In the genomic region with DNA sequence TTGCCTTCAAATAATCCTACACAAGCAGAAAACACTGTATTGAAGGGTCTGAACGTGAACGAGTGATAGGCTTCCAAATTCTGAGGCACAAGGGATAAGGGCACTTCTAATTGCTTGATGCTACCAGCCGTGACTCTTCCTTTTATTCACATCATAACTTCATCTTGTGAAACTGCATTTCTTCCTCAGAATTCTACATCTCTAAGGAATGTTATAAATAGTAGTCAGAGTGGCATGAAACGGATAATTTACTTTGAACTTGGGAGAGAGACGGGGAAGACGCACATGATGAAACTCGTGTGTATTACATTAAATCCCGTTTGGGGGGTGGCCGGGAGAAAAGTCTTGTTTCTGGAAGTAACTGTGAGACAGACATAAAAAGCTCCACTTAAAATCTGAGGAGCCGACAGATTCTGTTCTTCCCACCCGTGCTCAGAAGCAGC, we compare ENCODE assay signal across 8 cellular contexts. TPM values are rescaled to one million over a fixed set of nuclear protein-coding genes. Genes with fewer than 3 reads are reported as not detected.
DNase-seq lines count a peak whose midpoint lies in the region; ATAC-seq and TF ChIP-seq lines count a peak whose summit lies in the region.

No MANE protein-coding gene starts in this region.

- peaks cover 3% of the 10 kb centered on the region for H3K9me3 Mint-ChIP-seq in activated T-cell treated with anti-CD3 and anti-CD28 coated beads, Interleukin-2, amount 50 U/mL, for 24 hours

- peak overlapping the region; percentile 93 for H3K4me3 Mint-ChIP-seq in activated T-cell treated with anti-CD3 and anti-CD28 coated beads, Interleukin-2, amount 50 U/mL, for 24 hours

- no peaks in the 10 kb centered on the region for H3K79me2 ChIP-seq in neural cell (replicated peaks; ENCODE audit: insufficient read depth, low read length)

- peak overlapping the region; percentile 98 for H3K27ac Mint-ChIP-seq in activated T-cell treated with anti-CD3 and anti-CD28 coated beads, Interleukin-2, amount 50 U/mL, for 24 hours

- no peak for TF ChIP-seq RAD21 in neural cell (conservative IDR thresholded peaks at IDR 0.05)

- H4K20me1 ChIP-seq in neural cell (ENCODE audit: insufficient read depth) = no peaks in the 10 kb centered on the region

- no peak for DNase-seq in activated T-cell treated with anti-CD3 and anti-CD28 coated beads, Interleukin-2, amount 50 U/mL, for 24 hours
- DNase-seq in activated T-cell treated with anti-CD3 and anti-CD28 coated beads, Interleukin-2, amount 50 U/mL, for 48 hours = no peak
- DNase-seq in RWPE1 (ENCODE audit: low spot score) (peak; percentile 16), epithelial cell of esophagus (ENCODE audit: low read depth) (peak; percentile 10), COLO668 (lab: John Stamatoyannopoulos, UW; ENCODE audit: unreplicated experiment) (no peak)
- no peak for DNase-seq in activated effector memory CD4-positive, alpha-beta T cell treated with Interleukin-2 at 50 U/mL for 16 hours

- POLR2A ChIA-PET in RWPE1 (lab: Yijun Ruan, JAX; ENCODE audit: low non-redundant PET) = interaction anchor here (0.7 kb wide), 1 partner anchor 123 kb away, joined by 5 read pairs; no protein-coding TSS in a partner anchor

- peak overlapping the region; percentile 71 for H3K9ac ChIP-seq in neural cell (ENCODE audit: low read length)

- CTCF ChIA-PET in RWPE1 (lab: Yijun Ruan, JAX) = interaction anchor here (1.1 to 1.4 kb wide), 2 partner anchors 10 to 147 kb away, joined by 4 to 6 read pairs; a partner anchor contains a TSS

- H3F3A ChIP-seq in neural cell (ENCODE audit: insufficient read depth, low read length, poor library complexity, severe bottlenecking) = no peaks in the 10 kb centered on the region

- H3K36me3 Mint-ChIP-seq in activated T-cell treated with anti-CD3 and anti-CD28 coated beads, Interleukin-2, amount 50 U/mL, for 24 hours (ENCODE audit: low read depth) = peaks cover 52% of the 10 kb centered on the region

- TF ChIP-seq CTCF in RWPE1 (conservative IDR thresholded peaks at IDR 0.05; ENCODE audit: low read depth) = no peak
- TF ChIP-seq CTCF in epithelial cell of esophagus (IDR thresholded peaks at IDR 0.05; ENCODE audit: insufficient read depth, low read depth, low read length, missing control alignments) = no peak
- no peak for TF ChIP-seq CTCF in neural cell (IDR thresholded peaks at IDR 0.05; ENCODE audit: poor library complexity, severe bottlenecking)

- H3K4me2 ChIP-seq in neural cell (ENCODE audit: low read length) = peak overlapping the region; percentile 68

- TF ChIP-seq EP300 in neural cell (conservative IDR thresholded peaks at IDR 0.05; ENCODE audit: poor library complexity, severe bottlenecking) = no peak

- peaks cover 56% of the 10 kb centered on the region for H3K4me1 Mint-ChIP-seq in activated T-cell treated with anti-CD3 and anti-CD28 coated beads, Interleukin-2, amount 50 U/mL, for 24 hours (ENCODE audit: low read depth)

- no peaks in the 10 kb centered on the region for H3K9me2 ChIP-seq in neural cell (ENCODE audit: insufficient read depth, low read length)

- H3K4me3 ChIP-seq in epithelial cell of esophagus (ENCODE audit: low read length) = peak overlapping the region; percentile 71
- H3K4me3 ChIP-seq in neural cell (ENCODE audit: low read length) = peak overlapping the region; percentile 81

- H3K36me3 ChIP-seq in neural cell (ENCODE audit: insufficient read depth, low read length) = no peaks in the 10 kb centered on the region

- H3K27me3 Mint-ChIP-seq in activated T-cell treated with anti-CD3 and anti-CD28 coated beads, Interleukin-2, amount 50 U/mL, for 24 hours = no peaks in the 10 kb centered on the region

- H3K27ac ChIP-seq in RWPE1 (peak overlapping the region; percentile 79), neural cell (ENCODE audit: low read length) (no peak overlapping the region)

- ATAC-seq in GM18868 (IDR thresholded peaks at IDR 0.05; ENCODE audit: unreplicated experiment) = no peak

- no peaks in the 10 kb centered on the region for H3K9me3 ChIP-seq in neural cell (ENCODE audit: low read length)

- no peaks in the 10 kb centered on the region for H3K27me3 ChIP-seq in neural cell (ENCODE audit: insufficient read depth, low read depth, low read length)

- H2AFZ ChIP-seq in neural cell (ENCODE audit: low read depth, low read length) = peak overlapping the region; percentile 62

TF ChIP-seq in neural cell, 6 proteins besides CTCF, POLR2A, EP300 and RAD21:
- no peak for TF ChIP-seq EZH2 (IDR thresholded peaks at IDR 0.05; ENCODE audit: borderline replicate concordance, insufficient read depth, low read length, poor library complexity, severe bottlenecking)

RNA-seq across cellular contexts. Expression of a gene that starts 0.8 kb away (rescaled TPM):
- polyA plus RNA-seq in neural cell = 72.1 and 75.2 TPM in 2 replicates
- polyA minus RNA-seq in neural cell = 35.3 and 35.4 TPM in 2 replicates

Comparison
In these comparisons a context has a peak if more than half of its experiments do, and no peak if none do; other contexts are left out.
1. DNase-seq: peak in RWPE1 (single experiment) and epithelial cell of esophagus (single experiment); none in activated T-cell treated with anti-CD3 and anti-CD28 coated beads, Interleukin-2, amount 50 U/mL, for 24 hours (single experiment), activated T-cell treated with anti-CD3 and anti-CD28 coated beads, Interleukin-2, amount 50 U/mL, for 48 hours (0 of 2), activated effector memory CD4-positive, alpha-beta T cell treated with Interleukin-2 at 50 U/mL for 16 hours (single experiment) and COLO668 (single experiment).